Comparison of ENCODE assay signal across 1 cellular context in genomic region chr6:149129401-149130077, GRCh38.
TF ChIP-seq lines count a peak whose summit lies in the region.

No MANE protein-coding gene starts in this region.

TF ChIP-seq in GM23338, 12 proteins besides CTCF, POLR2A, EP300 and RAD21:
- TF ChIP-seq ZNF462 (CRISPR knock-in tag; IDR thresholded peaks at IDR 0.05) (no peak), EZH2 (IDR thresholded peaks at IDR 0.05; ENCODE audit: low read depth, unreplicated experiment) (no peak), REST (IDR thresholded peaks at IDR 0.05; ENCODE audit: unreplicated experiment) (no peak), ZNF331 (CRISPR knock-in tag; IDR thresholded peaks at IDR 0.05; ENCODE audit: low read depth) (no peak), STAT1 (IDR thresholded peaks at IDR 0.05; ENCODE audit: unreplicated experiment) (no peak), ETS1 (IDR thresholded peaks at IDR 0.05) (no peak), CREB1 (CRISPR knock-in tag; IDR thresholded peaks at IDR 0.05; ENCODE audit: low read depth) (no peak), NANOG (IDR thresholded peaks at IDR 0.05; ENCODE audit: borderline replicate concordance) (no peak), JUNB (IDR thresholded peaks at IDR 0.05; ENCODE audit: unreplicated experiment) (no peak), POLR2AphosphoS5 (IDR thresholded peaks at IDR 0.05; ENCODE audit: low read depth) (no peak), EZH2phosphoT487 (IDR thresholded peaks at IDR 0.05; ENCODE audit: unreplicated experiment) (no peak), ZNF114 (CRISPR knock-in tag; IDR thresholded peaks at IDR 0.05) (no peak)
TF ChIP-seq in GM23338: peak in this region for 0.
